ENCODE assay signal across 8 cellular contexts in genomic region chr19:49677901-49678674, GRCh38. TPM values are rescaled to one million over a fixed set of nuclear protein-coding genes. Genes with fewer than 3 reads are reported as not detected.
DNase-seq lines count a peak whose midpoint lies in the region; TF ChIP-seq lines count a peak whose summit lies in the region.

No MANE protein-coding gene starts in this region.

- DNase-seq in DMS 273 treated with DMSO at 0.1 percent for 48 hours (lab: John Stamatoyannopoulos, UW) (peak; percentile 26), KG1 (lab: John Stamatoyannopoulos, UW) (peak; percentile 45), SJCRH30 (peak; percentile 87 to 93), glutamatergic neuron (peak; percentile 95), type B pancreatic cell (ENCODE audit: extremely low spot score, unreplicated experiment) (peak; percentile 87), middle frontal gyrus (ENCODE audit: extremely low spot score, low spot score) (no peak)
- peak; percentile 85 for DNase-seq in activated naive CD4-positive, alpha-beta T cell treated with Interleukin-2 at 50 U/mL for 16 hours

- H3K27ac Mint-ChIP-seq in glutamatergic neuron (ENCODE audit: unreplicated experiment) = peak overlapping the region; percentile 73
- H3K27ac Mint-ChIP-seq in type B pancreatic cell = peak overlapping the region; percentile 92

- peak overlapping the region; percentile 92 for H3K9ac ChIP-seq in parathyroid adenoma

- peak overlapping the region; percentile 87 for H3K4me3 Mint-ChIP-seq in glutamatergic neuron (ENCODE audit: unreplicated experiment)
- H3K4me3 Mint-ChIP-seq in type B pancreatic cell = peak overlapping the region; percentile 92

- H3K27me3 Mint-ChIP-seq in glutamatergic neuron (ENCODE audit: unreplicated experiment) (peaks cover 6% of the 10 kb centered on the region), type B pancreatic cell (no peaks in the 10 kb centered on the region)

- H3K4me2 ChIP-seq in parathyroid adenoma (ENCODE audit: low read length) = peak overlapping the region; percentile 94

- H3K4me1 ChIP-seq in SJCRH30 (peaks cover 18% of the 10 kb centered on the region), parathyroid adenoma (peaks cover 18% of the 10 kb centered on the region)

- H3K36me3 Mint-ChIP-seq in glutamatergic neuron (ENCODE audit: unreplicated experiment) (no peaks in the 10 kb centered on the region), type B pancreatic cell (no peaks in the 10 kb centered on the region)

- H3K9me3 ChIP-seq in SJCRH30 (replicated peaks) (no peaks in the 10 kb centered on the region), parathyroid adenoma (ENCODE audit: control insufficient read depth, low read length) (no peaks in the 10 kb centered on the region)

- H3K9me3 Mint-ChIP-seq in glutamatergic neuron (ENCODE audit: unreplicated experiment) (peaks cover 7% of the 10 kb centered on the region), type B pancreatic cell (no peaks in the 10 kb centered on the region)

- H3K27ac ChIP-seq in SJCRH30 (peak overlapping the region; percentile 98), parathyroid adenoma (peak overlapping the region; percentile 90)

- H3K79me2 ChIP-seq in parathyroid adenoma = peaks cover 18% of the 10 kb centered on the region

- H2AFZ ChIP-seq in parathyroid adenoma = peak overlapping the region; percentile 76

- H3K27me3 ChIP-seq in SJCRH30 = no peaks in the 10 kb centered on the region
- no peaks in the 10 kb centered on the region for H3K27me3 ChIP-seq in parathyroid adenoma (ENCODE audit: control insufficient read depth, insufficient read depth, low read length)

- peaks cover 12% of the 10 kb centered on the region for H3K4me1 Mint-ChIP-seq in glutamatergic neuron (ENCODE audit: low read depth, unreplicated experiment)
- H3K4me1 Mint-ChIP-seq in type B pancreatic cell (ENCODE audit: unreplicated experiment) = peaks cover 9% of the 10 kb centered on the region

- peak overlapping the region; percentile 94 for H3K4me3 ChIP-seq in SJCRH30
- H3K4me3 ChIP-seq in parathyroid adenoma (ENCODE audit: low read depth, low read length) = peak overlapping the region; percentile 81

- peak; percentile 85 for TF ChIP-seq CTCF in glutamatergic neuron (IDR thresholded peaks at IDR 0.05; ENCODE audit: partially characterized antibody, unreplicated experiment)
- TF ChIP-seq CTCF in parathyroid adenoma (IDR thresholded peaks at IDR 0.05) = peak; percentile 76
- TF ChIP-seq CTCF in type B pancreatic cell (conservative IDR thresholded peaks at IDR 0.05) = peak; percentile 87

- H3K36me3 ChIP-seq in SJCRH30 = peaks cover 29% of the 10 kb centered on the region
- H3K36me3 ChIP-seq in parathyroid adenoma (ENCODE audit: control insufficient read depth, insufficient read depth, low read length) = no peaks in the 10 kb centered on the region

RNA-seq across cellular contexts. Expression of gene PRMT1, which starts 1.0 kb away (rescaled TPM):
- 385 and 390 TPM in 2 replicates for total RNA-seq in SJCRH30 (2014; rRNA removed; shearing (Covaris generic))
- total RNA-seq in glutamatergic neuron (ENCODE audit: unreplicated experiment) (177 TPM), type B pancreatic cell (ENCODE audit: low replicate concordance) (131 and 195 TPM in 2 replicates)

RNA-seq across cellular contexts. Expression of gene ADM5, which starts 11.3 kb away (rescaled TPM):
- total RNA-seq in SJCRH30 (2014; rRNA removed; shearing (Covaris generic)) = 5.5 and 7.7 TPM in 2 replicates
- total RNA-seq in glutamatergic neuron (ENCODE audit: unreplicated experiment) (3.2 TPM), type B pancreatic cell (ENCODE audit: low replicate concordance) (1.7 and 3.2 TPM in 2 replicates)

RNA-seq across cellular contexts. Expression of gene BCL2L12, which starts 12.4 kb away (rescaled TPM):
- total RNA-seq in SJCRH30 (2014; rRNA removed; shearing (Covaris generic)) = 45.2 and 61.7 TPM in 2 replicates
- total RNA-seq in glutamatergic neuron (ENCODE audit: unreplicated experiment) (7.5 TPM), type B pancreatic cell (ENCODE audit: low replicate concordance) (40.8 and 49.2 TPM in 2 replicates)

RNA-seq across cellular contexts. Expression of gene IRF3, which starts 12.4 kb away (rescaled TPM):
- total RNA-seq in SJCRH30 (2014; rRNA removed; shearing (Covaris generic)) = 35.1 and 38.6 TPM in 2 replicates
- total RNA-seq in glutamatergic neuron (ENCODE audit: unreplicated experiment) (40.1 TPM), type B pancreatic cell (ENCODE audit: low replicate concordance) (81.4 and 86.6 TPM in 2 replicates)

RNA-seq across cellular contexts. Expression of gene CPT1C, which starts 12.8 kb away (rescaled TPM):
- 15.2 and 20.4 TPM in 2 replicates for total RNA-seq in SJCRH30 (2014; rRNA removed; shearing (Covaris generic))
- total RNA-seq in glutamatergic neuron (ENCODE audit: unreplicated experiment) (133 TPM), type B pancreatic cell (ENCODE audit: low replicate concordance) (7.8 and 65.0 TPM in 2 replicates)
